In the genomic region with DNA sequence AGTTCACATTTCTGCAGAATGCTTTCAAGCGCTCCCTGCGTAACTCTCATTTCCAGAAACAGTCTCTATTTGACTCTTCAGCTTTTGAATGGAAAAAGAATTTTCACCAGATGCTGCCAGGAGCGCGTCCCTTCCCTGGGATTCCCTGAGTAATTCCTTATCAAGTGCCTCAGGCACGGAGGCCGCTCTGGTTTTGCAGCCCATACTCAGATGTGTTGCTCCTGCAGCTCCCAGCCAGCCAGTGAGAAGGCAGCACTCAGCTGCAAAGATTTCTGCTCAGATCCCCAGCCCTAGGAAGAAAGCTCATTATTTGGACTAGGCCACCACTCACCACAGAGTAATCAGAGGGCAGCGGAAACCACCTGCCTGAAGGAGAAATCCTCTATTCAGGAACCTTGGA, we compare ENCODE assay signal across 23 cellular contexts.
"Had no signal": no experiment of that assay in that cellular context is flagged by ENCODE, and none has a peak within 500 bp of the region (broad histone marks: within the 10 kb centered on the region; RNA-seq: fewer than 3 reads in every experiment).

No MANE protein-coding gene starts in this region.

- H3K27me3 ChIP-seq: breast epithelium, heart left ventricle, left lung, vagina had no signal

- ATAC-seq: activated CD4-positive, CD25-positive, alpha-beta regulatory T cell treated with anti-CD3 and anti-CD28 coated beads, Interleukin-2, amount 50 U/mL, for 24 hours; heart left ventricle; left lung; naive thymus-derived CD8-positive, alpha-beta T cell; right cardiac atrium had no signal

- H3K9me3 ChIP-seq: thoracic aorta, vagina had no signal

- H3K4me1 ChIP-seq: breast epithelium had no signal

- H3K36me3 ChIP-seq: breast epithelium, heart left ventricle, left lung, thoracic aorta, vagina, WERI-Rb-1 had no signal

- DNase-seq: activated CD4-positive, alpha-beta memory T cell treated with anti-CD3 and anti-CD28 coated beads for 36 hours; activated CD4-positive, alpha-beta T cell treated with anti-CD3 and anti-CD28 coated beads for 48 hours; activated CD8-positive, alpha-beta memory T cell treated with anti-CD3 and anti-CD28 coated beads, Interleukin-2, amount 50 U/mL, for 48 hours; activated T-cell treated with anti-CD3 and anti-CD28 coated beads, Interleukin-2, amount 50 U/mL, for 24 hours; central memory CD4-positive, alpha-beta T cell; heart left ventricle; hypothalamus; kidney glomerular epithelial cell; left lung; mesendoderm; occipital lobe; right cardiac atrium; stimulated activated CD4-positive, alpha-beta T cell treated with anti-CD3 and anti-CD28 coated beads, Interleukin-2, amount 100 ng/mL, for 48 hours; stimulated activated naive CD4-positive, alpha-beta T cell treated with Interleukin-2 at 50 U/mL for 16 hours; SW 1271; T1000; WERI-Rb-1 had no signal

- H3K4me3 ChIP-seq: breast epithelium, heart left ventricle, left lung, lung, thoracic aorta, vagina had no signal

- H3K27ac ChIP-seq: breast epithelium, left lung, thoracic aorta, vagina, WERI-Rb-1 had no signal
